In genomic region chr3:196111939-196112386, GRCh38 we compare ENCODE assay signal across 10 cellular contexts. TPM values are rescaled to one million over a fixed set of nuclear protein-coding genes. Genes with fewer than 3 reads are reported as not detected.
DNase-seq lines count a peak whose midpoint lies in the region; ATAC-seq, FAIRE-seq and TF ChIP-seq lines count a peak whose summit lies in the region.
"Had no signal": no experiment of that assay in that cellular context is flagged by ENCODE, and none has a peak within 500 bp of the region (broad histone marks: within the 10 kb centered on the region; RNA-seq: fewer than 3 reads in every experiment).

No MANE protein-coding gene starts in this region.

- SMC1A ChIA-PET in GM12878 (lab: Charles Lee; ENCODE audit: uncharacterized antibody, unreplicated experiment): interaction anchor here (0.7 to 8.8 kb wide), 13 partner anchors 10 to 90 kb away, joined by 3 to 99 read pairs (median 7); no protein-coding TSS in a partner anchor

- POLR2A ChIA-PET in GM12878 (lab: Charles Lee): interaction anchor here (0.6 to 4.3 kb wide), 19 partner anchors 8 to 81 kb away, joined by 3 to 61 read pairs (median 8); no protein-coding TSS in a partner anchor

- H3K79me2 ChIP-seq in SU-DHL-6 (ENCODE audit: insufficient read depth, low read length) (no peaks in the 10 kb centered on the region), GM12878 (ENCODE audit: control insufficient read depth, insufficient read depth, low read length) (no peaks in the 10 kb centered on the region; the same call in 1 of the 2 replicates)

- no peaks in the 10 kb centered on the region for H3K9me2 ChIP-seq in SU-DHL-6 (replicated peaks; ENCODE audit: insufficient read depth, low read length)

- no TSS peak for BruUV-seq in GM12878 (replicated peaks; lab: Mats Ljungman, UMichigan)

- H3K27ac ChIP-seq in SU-DHL-6 (ENCODE audit: low read depth, low read length) (no peak overlapping the region), GM12878 (ENCODE audit: control insufficient read depth, insufficient read depth) (peak overlapping the region; percentile 68), thymus (ENCODE audit: low read depth) (peak overlapping the region; percentile 52), coronary artery (no peak overlapping the region)

- H3K27me3 ChIP-seq in SU-DHL-6 (ENCODE audit: low read length): no peaks in the 10 kb centered on the region
- H3K27me3 ChIP-seq in GM12878 (replicated peaks in 1 of 2; ENCODE audit: control insufficient read depth in 2 of 2, insufficient read depth in 2 of 2, low read length in 1 of 2): no peaks in the 10 kb centered on the region
- no peaks in the 10 kb centered on the region for H3K27me3 ChIP-seq in thymus (ENCODE audit: control insufficient read depth, insufficient read depth)

- intact Hi-C loops in GM12878 (cut with micrococcal nuclease; ENCODE audit: unreplicated experiment): loop anchor here (2.0 kb wide), 1 partner anchor 67 kb away; no protein-coding TSS in a partner anchor

- TF ChIP-seq CTCF in SU-DHL-6 (IDR thresholded peaks at IDR 0.05; ENCODE audit: insufficient read depth, low read length, poor library complexity, severe bottlenecking) (no peak), GM12878 (IDR thresholded peaks at IDR 0.05 in 2 of 3, conservative IDR thresholded peaks at IDR 0.05 in 1 of 3; ENCODE audit: control insufficient read depth in 2 of 3, extremely low read depth in 1 of 3, insufficient read depth in 1 of 3, low read depth in 3 of 3, low read length in 3 of 3) (no peak), coronary artery (IDR thresholded peaks at IDR 0.05) (no peak)

- H3F3A ChIP-seq in SU-DHL-6 (ENCODE audit: insufficient read depth): 0 out of 2 replicates have a peak, but pooled peaks cover 3% of the 10 kb centered on the region

- no peak for TF ChIP-seq RAD21 in GM12878 (IDR thresholded peaks at IDR 0.05; ENCODE audit: insufficient read depth, low read depth, low read length)

- H3K4me1 ChIP-seq in GM12878 (ENCODE audit: control insufficient read depth, insufficient read depth, low read length) (peaks cover 45% of the 10 kb centered on the region), thymus (ENCODE audit: control insufficient read depth, insufficient read depth, low read length) (peaks cover 2% of the 10 kb centered on the region)

- RAD21 ChIA-PET in GM12878 (lab: Charles Lee; ENCODE audit: unreplicated experiment): interaction anchor here (1.2 to 4.5 kb wide), 10 partner anchors 15 to 80 kb away, joined by 4 to 77 read pairs (median 20); no protein-coding TSS in a partner anchor

- peak; percentile 52 for DNase-seq in activated T-cell treated with anti-CD3 and anti-CD28 coated beads, Interleukin-2, amount 50 U/mL, for 1 hour
- no peak for DNase-seq in activated T-cell treated with anti-CD3 and anti-CD28 coated beads for 4 hours
- peak; percentile 71 for DNase-seq in GM12878 (ENCODE audit: low read depth, low spot score)
- no peak for DNase-seq in coronary artery (ENCODE audit: low spot score)
- DNase-seq in NCI-H1417 (lab: John Stamatoyannopoulos, UW): no peak
- no peak for DNase-seq in NCI-H446 (lab: John Stamatoyannopoulos, UW)
- DNase-seq: Karpas-422, occipital lobe had no signal

- 3% methylated on average over 7 of the region's 7 CpGs for WGBS in GM12878 (ENCODE audit: insufficient coverage, insufficient replicate concordance, low lambda C conversion rate, missing lambda C conversion rate)
- 61% methylated on average over 7 of the region's 7 CpGs for WGBS in thymus

- H3K4me2 ChIP-seq in SU-DHL-6 (ENCODE audit: low read depth, low read length, poor library complexity, severe bottlenecking) (peak overlapping the region; percentile 10), GM12878 (ENCODE audit: control insufficient read depth, insufficient read depth) (peak overlapping the region; percentile 59; the same call in 1 of the 2 replicates)

- CTCF ChIA-PET in GM12878 (lab: Yijun Ruan, JAX): interaction anchor here (0.6 to 4.1 kb wide), 10 partner anchors 9 to 85 kb away, joined by 4 to 35 read pairs (median 6); no protein-coding TSS in a partner anchor

- H3K4me3 ChIP-seq in SU-DHL-6 (ENCODE audit: insufficient read depth, low read length, poor library complexity, severe bottlenecking) (no peak overlapping the region), GM12878 (no peak overlapping the region), thymus (ENCODE audit: low read length) (no peak overlapping the region), coronary artery (no peak overlapping the region)

- no peak for TF ChIP-seq POLR2A in GM12878 (IDR thresholded peaks at IDR 0.05; ENCODE audit: low read depth, low read length)

- H2AFZ ChIP-seq in SU-DHL-6 (ENCODE audit: low read depth, low read length, severe bottlenecking): no peak overlapping the region
- peak overlapping the region; percentile 67 for H2AFZ ChIP-seq in GM12878 (ENCODE audit: control insufficient read depth, low read depth, low read length)

- H4K20me1 ChIP-seq in SU-DHL-6 (ENCODE audit: low read depth, low read length) (no peaks in the 10 kb centered on the region), GM12878 (ENCODE audit: control insufficient read depth, insufficient read depth) (no peaks in the 10 kb centered on the region)

- H3K9me3 ChIP-seq in SU-DHL-6 (ENCODE audit: insufficient read depth, low read length) (no peaks in the 10 kb centered on the region), GM12878 (replicated peaks; ENCODE audit: control insufficient read depth, insufficient read depth, low read length) (no peaks in the 10 kb centered on the region), thymus (ENCODE audit: control insufficient read depth) (no peaks in the 10 kb centered on the region)

- no peak overlapping the region for H3K9ac ChIP-seq in SU-DHL-6 (ENCODE audit: low read length)
- peak overlapping the region; percentile 16; the same call in 1 of the 2 replicates for H3K9ac ChIP-seq in GM12878 (ENCODE audit: control insufficient read depth, insufficient read depth, low read length)

- TF ChIP-seq EP300 in GM12878 (IDR thresholded peaks at IDR 0.05; ENCODE audit: borderline replicate concordance in 1 of 2, control insufficient read depth in 1 of 2, low read depth in 2 of 2, low read length in 2 of 2): no peak

- ATAC-seq in GM12878: peak; percentile 73

- in situ Hi-C loops in GM12878 (cut with MboI): no loop called here

- no peaks in the 10 kb centered on the region for H3K36me3 ChIP-seq in SU-DHL-6 (ENCODE audit: low read length)
- no peaks in the 10 kb centered on the region for H3K36me3 ChIP-seq in GM12878 (ENCODE audit: control insufficient read depth in 2 of 2, insufficient read depth in 2 of 2, low read length in 1 of 2)
- H3K36me3 ChIP-seq in thymus (ENCODE audit: control insufficient read depth, insufficient read depth): no peaks in the 10 kb centered on the region

- peak; percentile 23 for FAIRE-seq in GM12878 (lab: Jason Lieb, UNC)

TF ChIP-seq in GM12878, 131 proteins besides CTCF, POLR2A, EP300 and RAD21 (continues in another document):
- TF ChIP-seq GATAD2B (conservative IDR thresholded peaks at IDR 0.05; ENCODE audit: low read depth) (no peak), PAX8 (IDR thresholded peaks at IDR 0.05) (no peak)

RNA-seq across cellular contexts. Expression of gene TFRC, which starts 30.1 kb away (rescaled TPM):
- total RNA-seq in GM12878 (2013; cell fraction: nucleolus; rRNA removed): 1,474 and 1,543 TPM in 2 replicates
- total RNA-seq in GM12878 (2014; rRNA removed) (325 and 365 TPM in 2 replicates), GM12878 (2014; rRNA removed; fragmentation: Illumina TruSeq; extraction: Trizol) (306 and 308 TPM in 2 replicates), GM12878 (2021) (356 and 373 TPM in 2 replicates)
- 147 TPM for polyA plus RNA-seq in GM12878 (2011; ENCODE audit: low read depth)
- polyA plus RNA-seq in GM12878 (2011; rRNA removed) (368 and 477 TPM in 2 replicates), GM12878 (2014; fragmentation: Illumina TruSeq; extraction: Trizol) (218 and 272 TPM in 2 replicates), GM12878 (2014; fragmentation: Nextera tagmentation; extraction: Ambion mirVana) (100 to 1,000 TPM; 123 to 132 TPM), GM12878 (2014; rRNA removed) (152 and 164 TPM in 2 replicates), GM12878 (2016; fragmentation: Nextera tagmentation; extraction: Ambion mirVana) (100 to 1,000 TPM; 468 to 526 TPM), thymus (32.0 TPM)
- polyA plus RNA-seq in GM12878 (2011; cell fraction: cytosol; rRNA removed): 111 and 144 TPM in 2 replicates
- 375 and 515 TPM in 2 replicates for polyA plus RNA-seq in GM12878 (2011; cell fraction: nucleus; rRNA removed)
- polyA plus RNA-seq in GM12878 (2012): 227 and 250 TPM in 2 replicates
- 462 and 911 TPM in 2 replicates for polyA minus RNA-seq in GM12878 (2011; rRNA and poly(A)+ RNA removed)
- 210 and 215 TPM in 2 replicates for polyA minus RNA-seq in GM12878 (2011; cell fraction: cytosol; rRNA and poly(A)+ RNA removed)
- polyA minus RNA-seq in GM12878 (2011; cell fraction: nucleus; rRNA and poly(A)+ RNA removed): 318 and 391 TPM in 2 replicates

Comparison
In these comparisons a context has a peak if more than half of its experiments do, and no peak if none do; other contexts are left out.
1. DNase-seq: peak in activated T-cell treated with anti-CD3 and anti-CD28 coated beads, Interleukin-2, amount 50 U/mL, for 1 hour (single experiment) and GM12878 (single experiment); none in activated T-cell treated with anti-CD3 and anti-CD28 coated beads for 4 hours (single experiment), coronary artery (single experiment), NCI-H1417 (0 of 3) and NCI-H446 (0 of 2).
2. H3K27ac ChIP-seq: peak in GM12878 (single experiment) and thymus (single experiment); none in SU-DHL-6 (single experiment) and coronary artery (0 of 2).